In the genomic region with DNA sequence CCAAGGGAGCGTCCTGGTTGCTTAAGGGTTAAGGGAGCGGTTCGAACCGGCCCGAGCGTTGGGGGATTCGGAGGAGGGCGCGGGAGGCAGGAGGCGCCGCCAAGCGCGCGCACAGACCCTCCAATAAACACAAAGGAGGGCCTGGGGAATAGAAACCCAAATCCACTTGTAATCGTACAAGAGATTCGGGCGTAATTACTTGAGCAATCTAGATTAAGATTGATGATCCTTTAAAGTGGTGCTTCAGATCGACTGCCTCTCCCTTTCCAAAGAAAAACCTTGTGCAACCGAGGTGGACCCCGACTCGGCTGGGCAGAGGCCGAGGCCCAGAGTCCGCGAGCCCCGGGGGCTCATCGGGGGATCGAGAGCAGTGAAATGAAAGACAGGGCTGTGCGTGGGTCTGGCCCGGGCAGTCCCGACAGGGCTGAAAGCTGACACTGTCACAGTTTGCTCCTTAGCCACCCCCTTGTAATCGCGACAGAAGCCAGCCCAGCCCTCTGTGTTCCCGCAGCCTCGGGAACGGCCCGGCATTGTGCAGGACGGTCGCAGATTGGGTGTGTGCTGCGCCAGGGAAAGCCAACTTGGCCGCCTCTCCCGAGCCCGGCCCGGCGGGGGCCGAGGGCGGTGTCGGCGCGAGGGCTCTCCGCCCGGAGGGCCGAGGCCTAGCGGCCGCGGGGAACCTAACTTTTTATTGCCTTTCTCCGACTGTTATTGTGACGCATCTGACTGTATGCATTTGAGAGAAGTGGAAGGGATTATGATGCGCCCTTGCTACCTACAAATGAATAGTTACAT, we compare ENCODE assay signal across 1 cellular context.
TF ChIP-seq lines count a peak whose summit lies in the region.

No MANE protein-coding gene starts in this region.

TF ChIP-seq in WTC11, 78 proteins besides CTCF, POLR2A, EP300 and RAD21 (continued from another document):
- TF ChIP-seq, protein P1, sequence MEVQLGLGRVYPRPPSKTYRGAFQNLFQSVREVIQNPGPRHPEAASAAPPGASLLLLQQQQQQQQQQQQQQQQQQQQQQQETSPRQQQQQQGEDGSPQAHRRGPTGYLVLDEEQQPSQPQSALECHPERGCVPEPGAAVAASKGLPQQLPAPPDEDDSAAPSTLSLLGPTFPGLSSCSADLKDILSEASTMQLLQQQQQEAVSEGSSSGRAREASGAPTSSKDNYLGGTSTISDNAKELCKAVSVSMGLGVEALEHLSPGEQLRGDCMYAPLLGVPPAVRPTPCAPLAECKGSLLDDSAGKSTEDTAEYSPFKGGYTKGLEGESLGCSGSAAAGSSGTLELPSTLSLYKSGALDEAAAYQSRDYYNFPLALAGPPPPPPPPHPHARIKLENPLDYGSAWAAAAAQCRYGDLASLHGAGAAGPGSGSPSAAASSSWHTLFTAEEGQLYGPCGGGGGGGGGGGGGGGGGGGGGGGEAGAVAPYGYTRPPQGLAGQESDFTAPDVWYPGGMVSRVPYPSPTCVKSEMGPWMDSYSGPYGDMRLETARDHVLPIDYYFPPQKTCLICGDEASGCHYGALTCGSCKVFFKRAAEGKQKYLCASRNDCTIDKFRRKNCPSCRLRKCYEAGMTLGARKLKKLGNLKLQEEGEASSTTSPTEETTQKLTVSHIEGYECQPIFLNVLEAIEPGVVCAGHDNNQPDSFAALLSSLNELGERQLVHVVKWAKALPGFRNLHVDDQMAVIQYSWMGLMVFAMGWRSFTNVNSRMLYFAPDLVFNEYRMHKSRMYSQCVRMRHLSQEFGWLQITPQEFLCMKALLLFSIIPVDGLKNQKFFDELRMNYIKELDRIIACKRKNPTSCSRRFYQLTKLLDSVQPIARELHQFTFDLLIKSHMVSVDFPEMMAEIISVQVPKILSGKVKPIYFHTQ (CRISPR knock-in tag; IDR thresholded peaks at IDR 0.05) = no peak
- no peak for TF ChIP-seq ZNF263 (CRISPR knock-in tag; IDR thresholded peaks at IDR 0.05; ENCODE audit: low read depth)
TF ChIP-seq in WTC11: peak in this region for 5.
